In genomic region chr5:90593083-90593482, GRCh38 we compare ENCODE assay signal across 1 cellular context. TPM values are rescaled to one million over a fixed set of nuclear protein-coding genes. Genes with fewer than 3 reads are reported as not detected.
"Had no signal": no experiment of that assay in that cellular context is flagged by ENCODE, and none has a peak within 500 bp of the region (broad histone marks: within the 10 kb centered on the region; RNA-seq: fewer than 3 reads in every experiment).

No MANE protein-coding gene starts in this region.

RNA-seq across cellular contexts. Expression of gene ADGRV1, which starts 34.5 kb away (rescaled TPM):
- total RNA-seq: subcutaneous adipose tissue had no signal
